ENCODE assay signal across 29 cellular contexts in genomic region chr6:104700371-104701185, GRCh38.
DNase-seq lines count a peak whose midpoint lies in the region; ATAC-seq, FAIRE-seq and TF ChIP-seq lines count a peak whose summit lies in the region.
"Had no signal": no experiment of that assay in that cellular context is flagged by ENCODE, and none has a peak within 500 bp of the region (broad histone marks: within the 10 kb centered on the region; RNA-seq: fewer than 3 reads in every experiment).

No MANE protein-coding gene starts in this region.

- in situ Hi-C loops in K562 (cut with MboI), result no loop called here

- no peak overlapping the region for H3K4me3 Mint-ChIP-seq in neural progenitor cell
- H3K4me3 Mint-ChIP-seq: activated CD4-positive, alpha-beta T cell treated with anti-CD3 and anti-CD28 coated beads for 36 hours; activated T-cell treated with anti-CD3 and anti-CD28 coated beads, Interleukin-2, amount 50 U/mL, for 24 hours; B cell; effector memory CD8-positive, alpha-beta T cell; stimulated activated naive CD8-positive, alpha-beta T cell treated with anti-CD3 and anti-CD28 coated beads, Interleukin-15, amount 100 ng/mL, for 72 hours; T-helper 1 cell treated with Interleukin-12 subunit alpha and Interleukin-12 subunit beta and Interleukin-4 antibody, amounts not matched to agents 30 μg/mL and 1 μg/mL, for 36 hours had no signal

- H3K4me1 Mint-ChIP-seq in neural progenitor cell, result peaks cover 20% of the 10 kb centered on the region

- BruUV-seq in K562 (replicated peaks; lab: Mats Ljungman, UMichigan), result no TSS peak

- H3K79me2 ChIP-seq in K562 (ENCODE audit: control insufficient read depth, insufficient read depth, low read length) (no peaks in the 10 kb centered on the region), neural progenitor cell (ENCODE audit: low read depth) (no peaks in the 10 kb centered on the region)

- H2AFZ ChIP-seq in K562 (ENCODE audit: low read depth, low read length) (0 out of 2 replicates have a peak overlapping the region, but pooled peaks have one; percentile 11), neural progenitor cell (replicated peaks) (no peak overlapping the region)

- H3K27me3 ChIP-seq in K562 (ENCODE audit: control insufficient read depth in 2 of 2, insufficient read depth in 2 of 2, low read length in 2 of 2) (no peaks in the 10 kb centered on the region), neural progenitor cell (no peaks in the 10 kb centered on the region)
- H3K27me3 ChIP-seq: brain microvascular endothelial cell, colonic mucosa, gastroesophageal sphincter, SJSA1, transverse colon had no signal

- TF ChIP-seq RAD21 in K562 (CRISPR knock-in tag; conservative IDR thresholded peaks at IDR 0.05 in 1 of 2, IDR thresholded peaks at IDR 0.05 in 1 of 2), result no peak

- H3K36me3 ChIP-seq in K562 (ENCODE audit: control insufficient read depth, insufficient read depth, low read length), result no peaks in the 10 kb centered on the region
- H3K36me3 ChIP-seq in neural progenitor cell, result no peaks in the 10 kb centered on the region
- H3K36me3 ChIP-seq: brain microvascular endothelial cell, colonic mucosa, gastroesophageal sphincter, prostate gland, SJSA1, transverse colon had no signal

- no peak for FAIRE-seq in K562 (lab: Jason Lieb, UNC)
- FAIRE-seq: A549, GM12878, HTR-8/SVneo had no signal

- no peaks in the 10 kb centered on the region for H3K27me3 Mint-ChIP-seq in neural progenitor cell (ENCODE audit: insufficient read depth, low read depth)
- H3K27me3 Mint-ChIP-seq: activated CD4-positive, alpha-beta T cell treated with anti-CD3 and anti-CD28 coated beads for 36 hours; activated T-cell treated with anti-CD3 and anti-CD28 coated beads, Interleukin-2, amount 50 U/mL, for 24 hours; effector memory CD8-positive, alpha-beta T cell; stimulated activated naive CD8-positive, alpha-beta T cell treated with anti-CD3 and anti-CD28 coated beads, Interleukin-15, amount 100 ng/mL, for 72 hours had no signal

- no peak overlapping the region for H3K4me2 ChIP-seq in K562 (ENCODE audit: insufficient read depth, low read length)
- H3K4me2 ChIP-seq in neural progenitor cell, result no peak overlapping the region
- H3K4me2 ChIP-seq: A549 had no signal

- no peak for TF ChIP-seq EP300 in K562 (IDR thresholded peaks at IDR 0.05; ENCODE audit: low read length)

- peaks cover 8% of the 10 kb centered on the region for H3F3A ChIP-seq in neural progenitor cell (ENCODE audit: low read depth)

- intact Hi-C loops in K562 (cut with micrococcal nuclease), result no loop called here

- no peak for TF ChIP-seq POLR2A in K562 (conservative IDR thresholded peaks at IDR 0.05)

- H3K9ac ChIP-seq in K562 (ENCODE audit: insufficient read depth in 1 of 2, low read depth in 2 of 2, low read length in 2 of 2) (no peak overlapping the region), neural progenitor cell (no peak overlapping the region)

- no peaks in the 10 kb centered on the region for H3K9me1 ChIP-seq in K562 (ENCODE audit: control insufficient read depth, insufficient read depth, low read length)

- POLR2A ChIA-PET in K562 (lab: Yijun Ruan, JAX), result interaction anchor here (1.4 kb wide), 1 partner anchor 8 kb away, joined by 6 read pairs; no protein-coding TSS in a partner anchor

- DNase-seq in ELF-1 (ENCODE audit: low read depth, low spot score) (peak; percentile 59), K562 (ENCODE audit: extremely low read depth in 1 of 4, low spot score in 3 of 4) (no peak), islet precursor cell (peak; percentile 90), neural progenitor cell (ENCODE audit: low spot score) (peak; percentile 16), NCI-H1417 (lab: John Stamatoyannopoulos, UW) (no peak), GOT3 (lab: John Stamatoyannopoulos, UW) (no peak)
- DNase-seq: activated CD4-positive, alpha-beta T cell treated with anti-CD3 and anti-CD28 coated beads for 36 hours; activated T-cell treated with anti-CD3 and anti-CD28 coated beads, Interleukin-2, amount 50 U/mL, for 24 hours; brain microvascular endothelial cell; colonic mucosa; effector memory CD8-positive, alpha-beta T cell; H7; Kasumi-1; left ventricle myocardium superior; NCI-H1048; NCI-H187 treated with DMSO at 0.1 percent for 48 hours; NCI-H526; stimulated activated naive CD8-positive, alpha-beta T cell treated with anti-CD3 and anti-CD28 coated beads, Interleukin-15, amount 100 ng/mL, for 72 hours; transverse colon had no signal

- CTCF ChIA-PET in K562 (lab: Yijun Ruan, JAX; ENCODE audit: low intra/inter-chr PET ratio), result no interaction called here

- 19% methylated on average over 5 of the region's 5 CpGs for whole genome bisulfite sequencing in K562 (ENCODE audit: insufficient coverage, low coverage, missing lambda C conversion rate)

- no peaks in the 10 kb centered on the region for H3K36me3 Mint-ChIP-seq in neural progenitor cell

- no peak; the same call in 2 of the 3 replicates for ATAC-seq in K562
- ATAC-seq in GM21528 (IDR thresholded peaks at IDR 0.05; ENCODE audit: low FRiP score, unreplicated experiment), result no peak
- ATAC-seq in HG03097 (IDR thresholded peaks at IDR 0.05; ENCODE audit: low FRiP score, unreplicated experiment), result no peak
- ATAC-seq: A549; activated CD4-positive, alpha-beta T cell treated with anti-CD3 and anti-CD28 coated beads for 36 hours; effector memory CD8-positive, alpha-beta T cell; gastroesophageal sphincter; GM12878; left ventricle myocardium superior; stimulated activated naive CD8-positive, alpha-beta T cell treated with anti-CD3 and anti-CD28 coated beads, Interleukin-15, amount 100 ng/mL, for 72 hours had no signal

- H3K9me3 ChIP-seq in K562 (replicated peaks; ENCODE audit: control insufficient read depth, insufficient read depth, low read depth, low read length) (no peaks in the 10 kb centered on the region), neural progenitor cell (ENCODE audit: low read depth) (no peaks in the 10 kb centered on the region)
- H3K9me3 ChIP-seq: A549, colonic mucosa, gastroesophageal sphincter, prostate gland, SJSA1, transverse colon had no signal

- H3K4me3 ChIP-seq in K562 (no peak overlapping the region), neural progenitor cell (no peak overlapping the region)
- H3K4me3 ChIP-seq: A549, colonic mucosa, gastroesophageal sphincter, GM12878, prostate gland, SJSA1, transverse colon had no signal

- TF ChIP-seq CTCF in K562 (IDR thresholded peaks at IDR 0.05 in 2 of 3, conservative IDR thresholded peaks at IDR 0.05 in 1 of 3; ENCODE audit: insufficient read depth in 2 of 3, low read depth in 1 of 3, low read length in 3 of 3) (no peak), neural progenitor cell (IDR thresholded peaks at IDR 0.05) (no peak)

- H3K27ac ChIP-seq in K562 (ENCODE audit: extremely low read depth, low read depth, low read length) (no peak overlapping the region), neural progenitor cell (no peak overlapping the region)
- H3K27ac ChIP-seq: A549, brain microvascular endothelial cell, colonic mucosa, gastroesophageal sphincter, prostate gland, SJSA1, transverse colon had no signal

- H4K20me1 ChIP-seq in K562 (replicated peaks; ENCODE audit: control insufficient read depth, insufficient read depth, low read length), result no peaks in the 10 kb centered on the region
- H4K20me1 ChIP-seq in neural progenitor cell (ENCODE audit: low read depth), result no peaks in the 10 kb centered on the region

- peaks cover 0 to 8% of the 10 kb centered on the region in 2 experiments; a peak in 2 of 5 replicates for H3K4me1 ChIP-seq in K562 (replicated peaks in 1 of 2; ENCODE audit: control insufficient read depth in 2 of 2, insufficient read depth in 2 of 2, low read length in 2 of 2)
- H3K4me1 ChIP-seq in neural progenitor cell, result peaks cover 3% of the 10 kb centered on the region
- H3K4me1 ChIP-seq: A549, colonic mucosa, prostate gland had no signal

- H3K27ac Mint-ChIP-seq in neural progenitor cell, result no peak overlapping the region
- H3K27ac Mint-ChIP-seq: activated CD4-positive, alpha-beta T cell treated with anti-CD3 and anti-CD28 coated beads for 36 hours; activated T-cell treated with anti-CD3 and anti-CD28 coated beads, Interleukin-2, amount 50 U/mL, for 24 hours; B cell; effector memory CD8-positive, alpha-beta T cell; T-helper 1 cell treated with Interleukin-12 subunit alpha and Interleukin-12 subunit beta and Interleukin-4 antibody, amounts not matched to agents 30 μg/mL and 1 μg/mL, for 36 hours had no signal

- no peaks in the 10 kb centered on the region for H3K9me3 Mint-ChIP-seq in neural progenitor cell
- H3K9me3 Mint-ChIP-seq: activated T-cell treated with anti-CD3 and anti-CD28 coated beads, Interleukin-2, amount 50 U/mL, for 24 hours; effector memory CD8-positive, alpha-beta T cell; stimulated activated naive CD8-positive, alpha-beta T cell treated with anti-CD3 and anti-CD28 coated beads, Interleukin-15, amount 100 ng/mL, for 72 hours; T-helper 1 cell treated with Interleukin-12 subunit alpha and Interleukin-12 subunit beta and Interleukin-4 antibody, amounts not matched to agents 30 μg/mL and 1 μg/mL, for 36 hours had no signal

TF ChIP-seq in K562, 482 proteins besides CTCF, POLR2A, EP300 and RAD21 (continues in another document):
- TF ChIP-seq E4F1 (CRISPR knock-in tag; IDR thresholded peaks at IDR 0.05; ENCODE audit: borderline replicate concordance), result no peak

Comparison
In these comparisons a context has a peak if more than half of its experiments do, and no peak if none do; other contexts are left out.
1. DNase-seq: peak in ELF-1 (single experiment), islet precursor cell (single experiment) and neural progenitor cell (single experiment); none in K562 (0 of 4), NCI-H1417 (0 of 3) and GOT3 (single experiment).